1 cellular context compared by ENCODE assay signal in the genomic region with DNA sequence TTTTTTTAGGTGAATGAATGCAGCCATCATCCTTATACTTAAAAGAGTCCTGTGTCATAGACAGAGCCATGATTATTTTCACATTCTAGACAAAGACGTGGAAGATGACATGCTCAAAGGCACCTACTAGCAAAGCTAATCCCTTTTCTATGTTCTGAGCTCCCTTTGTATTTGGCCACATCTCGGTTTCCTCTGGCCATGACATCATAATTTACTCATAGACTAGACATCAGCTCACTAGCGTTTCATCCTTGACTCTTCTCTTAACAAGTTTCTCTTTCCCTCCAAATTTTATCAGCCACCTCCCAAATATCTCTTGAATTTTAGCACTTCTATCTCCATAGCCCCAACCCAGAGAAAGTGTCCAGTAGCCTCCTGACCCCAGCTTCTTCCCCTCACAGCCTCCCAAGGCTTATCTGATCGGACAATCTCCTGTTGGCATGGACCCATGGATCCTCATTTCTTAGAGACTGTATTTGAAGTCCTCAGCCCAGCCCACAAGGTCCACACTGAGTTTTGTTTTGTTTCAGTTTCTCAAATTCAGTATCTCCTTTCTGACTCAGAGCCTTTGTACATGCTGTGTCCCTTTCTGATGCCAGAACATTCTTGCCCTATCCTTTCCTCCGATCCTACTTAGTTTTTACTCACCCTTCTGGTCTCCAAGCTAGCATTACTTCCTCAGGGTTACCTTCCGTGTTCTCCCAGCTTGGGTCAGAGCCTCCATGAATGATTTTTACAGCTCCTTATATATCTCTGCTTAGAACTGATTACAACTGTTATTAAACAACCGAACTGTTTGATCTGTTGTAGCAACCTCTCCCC.
TF ChIP-seq lines count a peak whose summit lies in the region.

No MANE protein-coding gene starts in this region.

TF ChIP-seq in GM12878, 131 proteins besides CTCF, POLR2A, EP300 and RAD21:
- no peak for TF ChIP-seq KAT2A (conservative IDR thresholded peaks at IDR 0.05; ENCODE audit: control insufficient read depth, low read depth, low read length)
- TF ChIP-seq ATF7 (IDR thresholded peaks at IDR 0.05; ENCODE audit: low read depth): 0 out of 2 replicates have a peak, but pooled peaks have one; percentile 15
